In genomic region chr5:88377240-88377639, GRCh38 we compare ENCODE assay signal across 3 cellular contexts.
TF ChIP-seq lines count a peak whose summit lies in the region.

No MANE protein-coding gene starts in this region.

TF ChIP-seq in liver, 16 proteins besides CTCF, POLR2A, EP300 and RAD21 (continued from another document):
- TF ChIP-seq REST (IDR thresholded peaks at IDR 0.05) (no peak), FOXA2 (IDR thresholded peaks at IDR 0.05) (peak; percentile 35), ZBTB33 (IDR thresholded peaks at IDR 0.05) (no peak), TAF1 (conservative IDR thresholded peaks at IDR 0.05) (no peak), FOXA1 (IDR thresholded peaks at IDR 0.05) (no peak), ATF3 (IDR thresholded peaks at IDR 0.05) (no peak), NR2F2 (IDR thresholded peaks at IDR 0.05) (no peak), HNF4A (conservative IDR thresholded peaks at IDR 0.05) (peak in 1 of 2 donors; percentile 6), YY1 (IDR thresholded peaks at IDR 0.05) (no peak)

TF ChIP-seq in HepG2, 621 proteins besides CTCF, POLR2A, EP300 and RAD21 (continued from another document):
- TF ChIP-seq FOXO4 (CRISPR knock-in tag; conservative IDR thresholded peaks at IDR 0.05) (no peak), TEAD2 (CRISPR knock-in tag; IDR thresholded peaks at IDR 0.05) (no peak), AGO1 (IDR thresholded peaks at IDR 0.05; ENCODE audit: low read depth, low read length, poor library complexity, severe bottlenecking) (no peak), RBAK (CRISPR knock-in tag; IDR thresholded peaks at IDR 0.05) (no peak), ZBTB4 (CRISPR knock-in tag; IDR thresholded peaks at IDR 0.05; ENCODE audit: borderline replicate concordance) (no peak), SOX6 (IDR thresholded peaks at IDR 0.05) (no peak), SOX6 (CRISPR knock-in tag; IDR thresholded peaks at IDR 0.05) (no peak), XBP1 (CRISPR knock-in tag; IDR thresholded peaks at IDR 0.05) (no peak), REXO4 (CRISPR knock-in tag; IDR thresholded peaks at IDR 0.05; ENCODE audit: borderline replicate concordance) (no peak), GATAD2A (CRISPR knock-in tag; IDR thresholded peaks at IDR 0.05) (no peak)

TF ChIP-seq in K562, 482 proteins besides CTCF, POLR2A, EP300 and RAD21 (continued from another document):
- TF ChIP-seq MAFF (IDR thresholded peaks at IDR 0.05; ENCODE audit: low read length) (no peak), GABPA (tag; conservative IDR thresholded peaks at IDR 0.05; ENCODE audit: low read depth) (no peak), MAFG (tag; conservative IDR thresholded peaks at IDR 0.05) (no peak), ZBTB26 (CRISPR knock-in tag; IDR thresholded peaks at IDR 0.05) (no peak), HMG20A (CRISPR knock-in tag; conservative IDR thresholded peaks at IDR 0.05) (no peak), CBFA2T3 (IDR thresholded peaks at IDR 0.05) (no peak), STAT5B (CRISPR knock-in tag; IDR thresholded peaks at IDR 0.05) (no peak), GABPB2 (CRISPR knock-in tag; conservative IDR thresholded peaks at IDR 0.05) (no peak), CSDE1 (IDR thresholded peaks at IDR 0.05) (no peak), PTTG1 (tag; IDR thresholded peaks at IDR 0.05; ENCODE audit: low read depth) (no peak)
TF ChIP-seq in K562: peak in this region for 0.
